In genomic region chr13:79663977-79664636, GRCh38 we compare ENCODE assay signal across 26 cellular contexts.
"Had no signal": no experiment of that assay in that cellular context is flagged by ENCODE, and none has a peak within 500 bp of the region (broad histone marks: within the 10 kb centered on the region; RNA-seq: fewer than 3 reads in every experiment).

No MANE protein-coding gene starts in this region.

- H3K27ac ChIP-seq: ascending aorta, body of pancreas, PC-9, SK-N-MC had no signal

- H3K9me3 ChIP-seq: ascending aorta, body of pancreas had no signal

- H3K27me3 ChIP-seq: ascending aorta, body of pancreas had no signal

- H3K4me3 ChIP-seq: ascending aorta, body of pancreas, K562, PC-9, SK-N-MC had no signal

- H3K36me3 ChIP-seq: ascending aorta had no signal

- DNase-seq: activated B cell treated with CpG ODN at 0.5 μM for 24 hours; activated CD4-positive, alpha-beta memory T cell treated with anti-CD3 and anti-CD28 coated beads for 36 hours; activated CD4-positive, alpha-beta T cell treated with anti-CD3 and anti-CD28 coated beads, Interleukin-2, amount 10 ng/mL, durations not matched to agents 7 days and 5 days; activated CD8-positive, alpha-beta memory T cell treated with anti-CD3 and anti-CD28 coated beads for 24 hours; activated effector memory CD4-positive, alpha-beta T cell treated with anti-CD3 and anti-CD28 coated beads, Interleukin-2, amount 50 U/mL, for 16 hours; activated naive CD4-positive, alpha-beta T cell treated with Interleukin-2 at 50 U/mL for 16 hours; activated naive CD8-positive, alpha-beta T cell treated with anti-CD3 and anti-CD28 coated beads, Interleukin-2, amount 50 U/mL, for 24 hours; activated T-cell treated with anti-CD3 and anti-CD28 coated beads, Interleukin-2, amount 50 U/mL, for 4 hours; amniotic stem cell; body of pancreas; Karpas-422; MM.1S; NCI-H1105 treated with DMSO at 0.1 percent for 48 hours; NCI-H146; NCI-H187 treated with DMSO at 0.1 percent for 48 hours; NCI-H2081 treated with DMSO at 0.1 percent for 48 hours; NCI-H446; NCI-H524; PC-9; T-cell; T-helper 2 cell; T1000 had no signal

- ATAC-seq: activated naive CD4-positive, alpha-beta T cell treated with anti-CD3 and anti-CD28 coated beads, Interleukin-2, amount 50 U/mL, for 72 hours; activated naive CD8-positive, alpha-beta T cell treated with anti-CD3 and anti-CD28 coated beads, Interleukin-2, amount 50 U/mL, for 24 hours; activated T-cell treated with anti-CD3 and anti-CD28 coated beads, Interleukin-2, amount 50 U/mL, for 4 hours; body of pancreas; K562; T-cell had no signal

- H3K4me1 ChIP-seq: ascending aorta had no signal
